In genomic region chr7:134847834-134848233, GRCh38 we compare ENCODE assay signal across 18 cellular contexts.
A peak's percentile ranks its signal among the peaks of the same experiment; 100 is the strongest.
DNase-seq lines count a peak whose midpoint lies in the region; ATAC-seq and TF ChIP-seq lines count a peak whose summit lies in the region.
"Had no signal": no experiment of that assay in that cellular context is flagged by ENCODE, and none has a peak within 500 bp of the region (broad histone marks: within the 10 kb centered on the region; RNA-seq: fewer than 3 reads in every experiment).

No MANE protein-coding gene starts in this region.

- H3K27me3 ChIP-seq in heart right ventricle (no peaks in the 10 kb centered on the region), esophagus muscularis mucosa (no peaks in the 10 kb centered on the region), sigmoid colon (no peaks in the 10 kb centered on the region), uterus (no peaks in the 10 kb centered on the region), WERI-Rb-1 (ENCODE audit: insufficient read depth, low read depth, severe bottlenecking) (no peaks in the 10 kb centered on the region)
- H3K27me3 ChIP-seq: BLaER1 treated with 17β-estradiol and CSF1 and Interleukin-3, amounts not matched to agents 10 nM and 100 nM had no signal

- intact Hi-C loops in heart right ventricle (cut with DNase I) (loop anchor here in 3 of 10 donors (5.0 to 10.0 kb wide), 3 partner anchors 34 to 66 kb away; no protein-coding TSS in a partner anchor), cardiac septum (cut with DNase I) (no loop called here), esophagus muscularis mucosa (cut with DNase I) (no loop called here), sigmoid colon (cut with DNase I) (no loop called here), uterus (cut with DNase I; ENCODE audit: low total_unique reads) (no loop called here)

- H3K27ac ChIP-seq in heart right ventricle (peak overlapping the region in 8 of 10 donors; percentile 11 to 77 (median 44)), esophagus muscularis mucosa (replicated peaks in 1 of 4) (peak overlapping the region; percentile 76 to 87 (median 82)), sigmoid colon (peak overlapping the region; percentile 66 to 94 (median 78)), uterus (peak overlapping the region; percentile 56 to 88), WERI-Rb-1 (no peak overlapping the region)
- H3K27ac ChIP-seq: BLaER1 treated with 17β-estradiol and CSF1 and Interleukin-3, amounts not matched to agents 10 nM and 100 nM; RWPE1 had no signal

- H3K4me1 ChIP-seq in heart right ventricle: peaks cover 4 to 79% (median 52%) of the 10 kb centered on the region in 9 donors
- H3K4me1 ChIP-seq in esophagus muscularis mucosa: peaks cover 51 to 100% (median 99%) of the 10 kb centered on the region in 4 donors
- peaks cover 0 to 100% (median 95%) of the 10 kb centered on the region in 4 donors for H3K4me1 ChIP-seq in sigmoid colon
- H3K4me1 ChIP-seq in uterus: peaks cover 6 to 23% of the 10 kb centered on the region in 2 donors
- H3K4me1 ChIP-seq: HAP-1 had no signal

- no peaks in the 10 kb centered on the region for H3K9me3 ChIP-seq in heart right ventricle
- H3K9me3 ChIP-seq in esophagus muscularis mucosa: no peaks in the 10 kb centered on the region
- no peaks in the 10 kb centered on the region for H3K9me3 ChIP-seq in sigmoid colon
- H3K9me3 ChIP-seq in uterus: no peaks in the 10 kb centered on the region
- no peaks in the 10 kb centered on the region for H3K9me3 ChIP-seq in WERI-Rb-1 (ENCODE audit: severe bottlenecking)
- H3K9me3 ChIP-seq: HAP-1 had no signal

- TF ChIP-seq EP300 in esophagus muscularis mucosa (IDR thresholded peaks at IDR 0.05) (no peak), sigmoid colon (IDR thresholded peaks at IDR 0.05) (no peak)

- no peak for DNase-seq in heart right ventricle
- DNase-seq in cardiac septum (ENCODE audit: low spot score): no peak
- DNase-seq in esophagus muscularis mucosa (ENCODE audit: extremely low spot score): no peak
- DNase-seq in sigmoid colon: no peak
- no peak for DNase-seq in uterus
- DNase-seq in left lobe of liver (ENCODE audit: low spot score): no peak
- no peak for DNase-seq in WERI-Rb-1
- DNase-seq in SKM-1 (lab: John Stamatoyannopoulos, UW; ENCODE audit: unreplicated experiment): no peak
- DNase-seq: 8988T; CD8-positive, alpha-beta memory T cell; DMS79 treated with DMSO at 0.1 percent for 48 hours; NCI-H1417; NCI-H187 treated with DMSO at 0.1 percent for 48 hours; NCI-H526 treated with DMSO at 0.1 percent for 48 hours; PC-3 had no signal

- TF ChIP-seq POLR2A in esophagus muscularis mucosa (IDR thresholded peaks at IDR 0.05; ENCODE audit: low read depth) (no peak), sigmoid colon (IDR thresholded peaks at IDR 0.05) (no peak), uterus (IDR thresholded peaks at IDR 0.05) (no peak)

- peaks cover 0 to 53% (median 18%) of the 10 kb centered on the region in 9 donors for H3K36me3 ChIP-seq in heart right ventricle
- peaks cover 6 to 32% (median 25%) of the 10 kb centered on the region in 4 donors for H3K36me3 ChIP-seq in esophagus muscularis mucosa
- peaks cover 9 to 39% (median 20%) of the 10 kb centered on the region in 4 donors for H3K36me3 ChIP-seq in sigmoid colon
- H3K36me3 ChIP-seq in uterus: no peaks in the 10 kb centered on the region
- no peaks in the 10 kb centered on the region for H3K36me3 ChIP-seq in WERI-Rb-1

- H3K4me3 ChIP-seq in heart right ventricle: no peak overlapping the region
- H3K4me3 ChIP-seq in esophagus muscularis mucosa: no peak overlapping the region
- no peak overlapping the region for H3K4me3 ChIP-seq in sigmoid colon
- no peak overlapping the region for H3K4me3 ChIP-seq in uterus
- no peak overlapping the region for H3K4me3 ChIP-seq in WERI-Rb-1 (ENCODE audit: low read depth, low read length)
- H3K4me3 ChIP-seq: BLaER1 treated with 17β-estradiol and CSF1 and Interleukin-3, amounts not matched to agents 10 nM and 100 nM; HAP-1 had no signal

- ATAC-seq in heart right ventricle: peak in 1 of 8 donors; percentile 39
- ATAC-seq in left lobe of liver: no peak
- ATAC-seq: PC-3 had no signal

- TF ChIP-seq CTCF in heart right ventricle (IDR thresholded peaks at IDR 0.05) (no peak), esophagus muscularis mucosa (IDR thresholded peaks at IDR 0.05) (no peak), sigmoid colon (IDR thresholded peaks at IDR 0.05) (no peak), uterus (IDR thresholded peaks at IDR 0.05) (no peak), WERI-Rb-1 (IDR thresholded peaks at IDR 0.05; ENCODE audit: low read depth, low read length) (no peak)

- 65 to 69% methylated on average over 4 of the region's 4 CpGs for WGBS in heart right ventricle, 2 donors
- 26% methylated on average over 4 of the region's 4 CpGs for WGBS in esophagus muscularis mucosa
- WGBS in sigmoid colon, 2 donors: 82 to 83% methylated on average over 4 of the region's 4 CpGs
